In the genomic region with DNA sequence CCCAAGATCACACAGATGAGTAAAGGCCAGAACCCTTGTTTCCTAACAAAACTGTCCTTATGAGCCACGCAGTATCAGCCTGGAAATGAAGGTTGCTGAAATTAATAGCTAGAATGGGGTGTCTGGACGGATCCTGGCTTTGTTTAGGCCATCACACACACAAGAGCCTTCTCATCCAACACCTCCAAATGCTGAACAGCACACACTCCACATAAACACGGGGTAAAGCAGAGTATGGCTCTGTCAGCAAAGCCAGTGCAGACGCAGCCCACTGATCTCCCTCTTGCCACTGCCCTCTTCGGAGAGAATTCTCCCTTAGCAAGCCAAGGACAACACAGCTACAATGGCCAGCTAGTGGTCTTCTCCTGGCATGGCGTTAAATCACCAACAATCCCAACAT, we compare ENCODE assay signal across 34 cellular contexts.
"Had no signal": no experiment of that assay in that cellular context is flagged by ENCODE, and none has a peak within 500 bp of the region (broad histone marks: within the 10 kb centered on the region; RNA-seq: fewer than 3 reads in every experiment).

No MANE protein-coding gene starts in this region.

- H3K4me3 ChIP-seq: MG63 had no signal

- DNase-seq: Karpas-422, Kasumi-1, KG1, MG63, MM.1S, MV-4-11, NCI-H1048, NCI-H1092, NCI-H1092 treated with DMSO at 0.1 percent for 48 hours, NCI-H1105, NCI-H1105 treated with DMSO at 0.1 percent for 48 hours, NCI-H1417, NCI-H1417 treated with DMSO at 0.1 percent for 48 hours, NCI-H1436, NCI-H1436 treated with DMSO at 0.1 percent for 48 hours, NCI-H146, NCI-H1694, NCI-H1694 treated with DMSO at 0.1 percent for 48 hours, NCI-H187, NCI-H187 treated with DMSO at 0.1 percent for 48 hours, NCI-H1930, NCI-H2029, NCI-H2029 treated with DMSO at 0.1 percent for 48 hours, NCI-H2081, NCI-H2081 treated with DMSO at 0.1 percent for 48 hours, NCI-H2107, NCI-H2171, NCI-H2171 treated with DMSO at 0.1 percent for 48 hours, NCI-H2227 treated with DMSO at 0.1 percent for 48 hours, NCI-H226, NCI-H345, NCI-H446, NCI-H446 treated with DMSO at 0.1 percent for 48 hours had no signal

- H3K36me3 ChIP-seq: MG63 had no signal

- H3K27me3 ChIP-seq: MG63 had no signal

- H3K27ac ChIP-seq: KMS-11 had no signal

- H3K9me3 ChIP-seq: MG63 had no signal
